In genomic region chr1:175191654-175192053, GRCh38 we compare ENCODE assay signal across 7 cellular contexts. TPM values are rescaled to one million over a fixed set of nuclear protein-coding genes. Genes with fewer than 3 reads are reported as not detected.
DNase-seq lines count a peak whose midpoint lies in the region; ATAC-seq and TF ChIP-seq lines count a peak whose summit lies in the region.

No MANE protein-coding gene starts in this region.

- TF ChIP-seq POLR2A in gastroesophageal sphincter (IDR thresholded peaks at IDR 0.05): no peak

- TF ChIP-seq CTCF in GM12864 (IDR thresholded peaks at IDR 0.05; ENCODE audit: low read depth, low read length, missing control alignments) (no peak), WI38 (IDR thresholded peaks at IDR 0.05; ENCODE audit: low read depth, low read length) (no peak), gastroesophageal sphincter (IDR thresholded peaks at IDR 0.05) (no peak), psoas muscle (IDR thresholded peaks at IDR 0.05) (no peak)

- ATAC-seq in HG02852 (IDR thresholded peaks at IDR 0.05; ENCODE audit: unreplicated experiment) (peak; percentile 21), gastroesophageal sphincter (no peak), psoas muscle (peak in 1 of 4 donors; percentile 44), GM21367 (IDR thresholded peaks at IDR 0.05; ENCODE audit: unreplicated experiment) (no peak)

- H3K27ac ChIP-seq in gastroesophageal sphincter (peak overlapping the region in 3 of 4 donors; percentile 86 to 88 (median 87)), psoas muscle (peak overlapping the region; percentile 72)

- H3K4me3 ChIP-seq in GM12864 (ENCODE audit: low read depth, low read length) (peak overlapping the region; percentile 87), WI38 (ENCODE audit: low read depth, low read length) (peak overlapping the region; percentile 51), gastroesophageal sphincter (peak overlapping the region; percentile 71 to 72), psoas muscle (peak overlapping the region; percentile 86)

- no peaks in the 10 kb centered on the region for H3K27me3 ChIP-seq in gastroesophageal sphincter
- no peaks in the 10 kb centered on the region for H3K27me3 ChIP-seq in psoas muscle (ENCODE audit: insufficient read depth in 3 of 3, low read length in 2 of 3)

- H3K9me3 ChIP-seq in gastroesophageal sphincter: no peaks in the 10 kb centered on the region
- no peaks in the 10 kb centered on the region for H3K9me3 ChIP-seq in psoas muscle

- intact Hi-C loops in psoas muscle (cut with DNase I): loop anchor here in 1 of 2 donors (5.0 to 10.0 kb wide), 2 partner anchors 34 to 167 kb away; partner anchors contain the start of gene MRPS14

- H3K4me1 ChIP-seq in gastroesophageal sphincter (peaks cover 0 to 55% (median 0%) of the 10 kb centered on the region in 3 donors), psoas muscle (peaks cover 38% of the 10 kb centered on the region)

- TF ChIP-seq EP300 in gastroesophageal sphincter (IDR thresholded peaks at IDR 0.05): no peak

- DNase-seq in GM12864 (ENCODE audit: low read depth) (no peak), psoas muscle (no peak), Kasumi-1 (lab: John Stamatoyannopoulos, UW) (no peak)

- H3K36me3 ChIP-seq in gastroesophageal sphincter: peaks cover 0 to 5% of the 10 kb centered on the region in 2 donors
- no peaks in the 10 kb centered on the region for H3K36me3 ChIP-seq in psoas muscle (ENCODE audit: insufficient read depth in 1 of 2, low read depth in 1 of 2)

- 9 to 20% methylated on average over 3 to 7 of the region's 7 CpGs for WGBS in gastroesophageal sphincter (ENCODE audit: low coverage in 1 of 2), 2 donors
- 2 to 11% (median 5%) methylated on average over 7 of the region's 7 CpGs for WGBS in psoas muscle, 3 donors

RNA-seq across cellular contexts. Expression of gene KIAA0040, which starts 0.9 kb away (rescaled TPM):
- total RNA-seq in gastroesophageal sphincter (10 to 100 TPM; 43.2 to 54.3 (median 46.5) TPM), psoas muscle (10 to 100 TPM in 3 of 4 donors, 1 to 10 TPM in 1; 6.2 to 18.4 (median 14.6) TPM)
- polyA plus RNA-seq in psoas muscle: 10 to 100 TPM in 1 of 3 donors, 1 to 10 TPM in 2; 5.7 to 48.0 (median 7.7) TPM
